Comparison of ENCODE assay signal across 25 cellular contexts in genomic region chr11:74142624-74143023, GRCh38. TPM values are rescaled to one million over a fixed set of nuclear protein-coding genes. Genes with fewer than 3 reads are reported as not detected.
A peak's percentile ranks its signal among the peaks of the same experiment; 100 is the strongest.
DNase-seq lines count a peak whose midpoint lies in the region; ATAC-seq, FAIRE-seq and TF ChIP-seq lines count a peak whose summit lies in the region.
"Had no signal": no experiment of that assay in that cellular context is flagged by ENCODE, and none has a peak within 500 bp of the region (broad histone marks: within the 10 kb centered on the region; RNA-seq: fewer than 3 reads in every experiment).

No MANE protein-coding gene starts in this region.

- H3K36me3 ChIP-seq in esophagus muscularis mucosa = peaks cover 0 to 9% (median 0%) of the 10 kb centered on the region in 4 donors
- H3K36me3 ChIP-seq: gastrocnemius medialis had no signal

- H3K9me3 Mint-ChIP-seq in activated T-cell treated with anti-CD3 and anti-CD28 coated beads, Interleukin-2, amount 50 U/mL, for 72 hours = no peaks in the 10 kb centered on the region
- H3K9me3 Mint-ChIP-seq: nephron had no signal

- no peaks in the 10 kb centered on the region for H3K27me3 Mint-ChIP-seq in activated T-cell treated with anti-CD3 and anti-CD28 coated beads, Interleukin-2, amount 50 U/mL, for 72 hours (ENCODE audit: low read depth)
- H3K27me3 Mint-ChIP-seq in T-helper 17 cell = no peaks in the 10 kb centered on the region
- H3K27me3 Mint-ChIP-seq: progenitor cell of endocrine pancreas had no signal

- DNase-seq in activated T-cell treated with anti-CD3 and anti-CD28 coated beads, Interleukin-2, amount 50 U/mL, for 72 hours = no peak
- DNase-seq in activated T-cell treated with anti-CD3 and anti-CD28 coated beads, Interleukin-2, amount 50 U/mL, for 1 hour = no peak
- no peak for DNase-seq in T-helper 17 cell
- DNase-seq in foreskin fibroblast = peak; percentile 30 to 56
- peak; percentile 29 for DNase-seq in urothelium cell line (ENCODE audit: low spot score)
- no peak for DNase-seq in activated gamma-delta T cell treated with Interleukin-2 at 50 U/mL for 16 hours
- DNase-seq in esophagus muscularis mucosa (ENCODE audit: extremely low spot score) = no peak
- DNase-seq: 8988T; activated CD4-positive, alpha-beta T cell treated with anti-CD3 and anti-CD28 coated beads, Interleukin-2, amount 50 U/mL, for 48 hours; activated naive CD4-positive, alpha-beta T cell treated with Interleukin-2 at 50 U/mL for 16 hours; activated T-cell treated with anti-CD3 and anti-CD28 coated beads for 4 hours; gastrocnemius medialis; mesendoderm; NCI-H1092 treated with DMSO at 0.1 percent for 48 hours; NCI-H526 treated with DMSO at 0.1 percent for 48 hours; SHP77 treated with DMSO at 0.1 percent for 48 hours; small intestine; stimulated activated CD4-positive, alpha-beta T cell treated with anti-CD3 and anti-CD28 coated beads, Interleukin-4, amount 100 ng/mL, for 24 hours; WERI-Rb-1 had no signal

- no peaks in the 10 kb centered on the region for H3K9me3 ChIP-seq in T-helper 17 cell (ENCODE audit: control insufficient read depth, low read length, poor library complexity, severe bottlenecking)
- H3K9me3 ChIP-seq in esophagus muscularis mucosa = no peaks in the 10 kb centered on the region
- H3K9me3 ChIP-seq: gastrocnemius medialis had no signal

- TF ChIP-seq CTCF in foreskin fibroblast (IDR thresholded peaks at IDR 0.05; ENCODE audit: low read depth, low read length) (no peak), esophagus muscularis mucosa (IDR thresholded peaks at IDR 0.05) (no peak)

- no peaks in the 10 kb centered on the region for H3K27me3 ChIP-seq in esophagus muscularis mucosa
- H3K27me3 ChIP-seq: gastrocnemius medialis had no signal

- H3K27ac Mint-ChIP-seq in activated T-cell treated with anti-CD3 and anti-CD28 coated beads, Interleukin-2, amount 50 U/mL, for 72 hours = peak overlapping the region; percentile 13
- H3K27ac Mint-ChIP-seq in T-helper 17 cell = no peak overlapping the region
- H3K27ac Mint-ChIP-seq: nephron, progenitor cell of endocrine pancreas had no signal

- WGBS in esophagus muscularis mucosa = 87% methylated on average over 3 of the region's 3 CpGs

- FAIRE-seq in urothelium cell line (lab: Jason Lieb, UNC) = no peak
- FAIRE-seq: GM12891, small intestine had no signal

- TF ChIP-seq EP300 in esophagus muscularis mucosa (IDR thresholded peaks at IDR 0.05) = no peak

- H3K36me3 Mint-ChIP-seq in activated T-cell treated with anti-CD3 and anti-CD28 coated beads, Interleukin-2, amount 50 U/mL, for 72 hours (ENCODE audit: insufficient read depth in 2 of 2) = peaks cover 3 to 6% of the 10 kb centered on the region in 2 donors
- H3K36me3 Mint-ChIP-seq in T-helper 17 cell (ENCODE audit: low read depth) = peaks cover 7% of the 10 kb centered on the region

- TF ChIP-seq POLR2A in esophagus muscularis mucosa (IDR thresholded peaks at IDR 0.05; ENCODE audit: low read depth) = no peak

- H3K4me3 Mint-ChIP-seq in activated T-cell treated with anti-CD3 and anti-CD28 coated beads, Interleukin-2, amount 50 U/mL, for 72 hours = no peak overlapping the region
- H3K4me3 Mint-ChIP-seq in T-helper 17 cell = peak overlapping the region; percentile 41
- H3K4me3 Mint-ChIP-seq: nephron had no signal

- intact Hi-C loops in esophagus muscularis mucosa (cut with DNase I) = no loop called here

- peaks cover 4% of the 10 kb centered on the region for H3K4me1 Mint-ChIP-seq in activated T-cell treated with anti-CD3 and anti-CD28 coated beads, Interleukin-2, amount 50 U/mL, for 72 hours (ENCODE audit: low read depth)
- H3K4me1 Mint-ChIP-seq in T-helper 17 cell = peaks cover 11% of the 10 kb centered on the region

- ATAC-seq in activated T-cell treated with anti-CD3 and anti-CD28 coated beads, Interleukin-2, amount 50 U/mL, for 72 hours (replicated peaks in 1 of 2) = no peak
- ATAC-seq in T-helper 17 cell (no peak), GM19351 (IDR thresholded peaks at IDR 0.05; ENCODE audit: unreplicated experiment) (no peak)
- ATAC-seq: gastrocnemius medialis had no signal

- no peak overlapping the region for H3K27ac ChIP-seq in esophagus muscularis mucosa (replicated peaks in 1 of 4)
- H3K27ac ChIP-seq: C4-2B, KMS-11, WERI-Rb-1 had no signal

- H3K4me3 ChIP-seq in foreskin fibroblast (ENCODE audit: low read depth in 1 of 2, low read length in 2 of 2) (no peak overlapping the region), esophagus muscularis mucosa (no peak overlapping the region)
- H3K4me3 ChIP-seq: gastrocnemius medialis had no signal

- peaks cover 17 to 45% (median 33%) of the 10 kb centered on the region in 4 donors for H3K4me1 ChIP-seq in esophagus muscularis mucosa

RNA-seq across cellular contexts. Expression of gene C2CD3, which starts 28.2 kb away (rescaled TPM):
- 10 to 100 TPM; 31.1 to 35.2 TPM for total RNA-seq in activated T-cell treated with anti-CD3 and anti-CD28 coated beads, Interleukin-2, amount 50 U/mL, for 72 hours
- total RNA-seq in T-helper 17 cell (10 to 100 TPM; 35.5 to 37.1 TPM), esophagus muscularis mucosa (10 to 100 TPM; 17.9 to 31.5 (median 22.4) TPM)

RNA-seq across cellular contexts. Expression of gene PPME1, which starts 28.5 kb away (rescaled TPM):
- total RNA-seq in activated T-cell treated with anti-CD3 and anti-CD28 coated beads, Interleukin-2, amount 50 U/mL, for 72 hours = 10 to 100 TPM; 42.8 to 46.4 TPM
- total RNA-seq in T-helper 17 cell = 10 to 100 TPM; 15.3 to 17.8 TPM
- 10 to 100 TPM; 25.3 to 45.2 (median 31.0) TPM for total RNA-seq in esophagus muscularis mucosa

Comparison
In these comparisons a context has a peak if more than half of its experiments do, and no peak if none do; other contexts are left out.
1. DNase-seq: peak in foreskin fibroblast (2 of 2) and urothelium cell line (single experiment); none in activated T-cell treated with anti-CD3 and anti-CD28 coated beads, Interleukin-2, amount 50 U/mL, for 72 hours (0 of 2), activated T-cell treated with anti-CD3 and anti-CD28 coated beads, Interleukin-2, amount 50 U/mL, for 1 hour (single experiment), T-helper 17 cell (0 of 3), activated gamma-delta T cell treated with Interleukin-2 at 50 U/mL for 16 hours (single experiment) and esophagus muscularis mucosa (single experiment).